In the genomic region with DNA sequence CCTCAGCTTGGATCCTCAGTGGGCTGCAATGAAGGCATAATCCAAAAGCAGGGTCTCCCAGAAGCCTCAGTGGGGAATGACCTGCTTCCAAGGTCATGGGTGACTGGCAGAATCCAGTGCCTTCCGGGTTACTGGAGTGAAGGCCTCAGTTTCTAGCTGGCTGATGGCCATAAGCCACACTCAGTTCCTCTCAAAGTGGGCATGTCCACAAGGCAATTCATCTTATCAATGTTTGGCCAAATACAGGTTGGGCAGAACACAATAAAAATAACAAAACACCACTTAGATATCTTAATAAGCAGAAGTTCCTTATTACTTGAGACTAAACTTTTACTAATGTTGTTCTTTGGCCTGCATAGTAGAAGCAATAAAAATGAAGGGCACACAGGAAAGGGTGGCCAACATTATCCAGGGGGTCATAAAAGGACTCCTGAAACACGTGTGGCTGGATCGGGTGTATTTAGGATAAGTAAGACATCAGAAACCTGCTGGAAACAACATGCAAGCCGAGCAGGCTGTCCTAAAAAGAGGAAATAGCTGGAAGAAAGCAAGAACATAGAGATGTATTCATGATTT, we compare ENCODE assay signal across 19 cellular contexts. TPM values are rescaled to one million over a fixed set of nuclear protein-coding genes. Genes with fewer than 3 reads are reported as not detected.
"Had no signal": no experiment of that assay in that cellular context is flagged by ENCODE, and none has a peak within 500 bp of the region (broad histone marks: within the 10 kb centered on the region; RNA-seq: fewer than 3 reads in every experiment).

No MANE protein-coding gene starts in this region.

- H3K27ac Mint-ChIP-seq: activated naive CD4-positive, alpha-beta T cell treated with anti-CD3 and anti-CD28 coated beads, Interleukin-2, amount 50 U/mL, for 24 hours; dendritic cell treated with granulocyte-macrophage colony-stimulating factor and Interleukin-4, amounts not matched to agents 40 ng/mL and 50 ng/mL, for 4 days; immature natural killer cell; natural killer cell; stimulated activated naive B cell treated with anti-CD40 and anti-IgM and Interleukin-4, amounts not matched to agents 10 μg/mL and 1 μg/mL and 100 μg/mL, for 72 hours had no signal

- H3K4me3 ChIP-seq: heart right ventricle, sigmoid colon, spleen, tibial artery, uterus had no signal

- H3K4me1 Mint-ChIP-seq: activated naive CD4-positive, alpha-beta T cell treated with anti-CD3 and anti-CD28 coated beads, Interleukin-2, amount 50 U/mL, for 24 hours; immature natural killer cell had no signal

- H3K9ac ChIP-seq: parathyroid adenoma had no signal

- H3K79me2 ChIP-seq: parathyroid adenoma had no signal

- DNase-seq: activated CD4-positive, alpha-beta T cell treated with anti-CD3 and anti-CD28 coated beads, Interleukin-2, amount 50 U/mL, for 4 hours; activated gamma-delta T cell; cerebellar nuclear complex; effector CD8-positive, alpha-beta T cell; heart right ventricle; immature natural killer cell; mesendoderm; natural killer cell; sigmoid colon; spleen; stimulated activated naive B cell treated with anti-CD40 and anti-IgM and Interleukin-4, amounts not matched to agents 10 μg/mL and 1 μg/mL and 100 μg/mL, for 72 hours; T1000; tibial artery; uterus had no signal

- H3K4me3 Mint-ChIP-seq: activated naive CD4-positive, alpha-beta T cell treated with anti-CD3 and anti-CD28 coated beads, Interleukin-2, amount 50 U/mL, for 24 hours; dendritic cell treated with granulocyte-macrophage colony-stimulating factor and Interleukin-4, amounts not matched to agents 40 ng/mL and 50 ng/mL, for 4 days; immature natural killer cell; natural killer cell; stimulated activated naive B cell treated with anti-CD40 and anti-IgM and Interleukin-4, amounts not matched to agents 10 μg/mL and 1 μg/mL and 100 μg/mL, for 72 hours had no signal

- H3K36me3 Mint-ChIP-seq: activated naive CD4-positive, alpha-beta T cell treated with anti-CD3 and anti-CD28 coated beads, Interleukin-2, amount 50 U/mL, for 24 hours; immature natural killer cell; natural killer cell; stimulated activated naive B cell treated with anti-CD40 and anti-IgM and Interleukin-4, amounts not matched to agents 10 μg/mL and 1 μg/mL and 100 μg/mL, for 72 hours had no signal

- H3K9me3 ChIP-seq: neutrophil, sigmoid colon, tibial artery, uterus had no signal

- H3K27me3 Mint-ChIP-seq: dendritic cell treated with granulocyte-macrophage colony-stimulating factor and Interleukin-4, amounts not matched to agents 40 ng/mL and 50 ng/mL, for 4 days; stimulated activated naive B cell treated with anti-CD40 and anti-IgM and Interleukin-4, amounts not matched to agents 10 μg/mL and 1 μg/mL and 100 μg/mL, for 72 hours had no signal

- H3K36me3 ChIP-seq: heart right ventricle, neutrophil, sigmoid colon, spleen, tibial artery, uterus had no signal

- H3K9me3 Mint-ChIP-seq: activated naive CD4-positive, alpha-beta T cell treated with anti-CD3 and anti-CD28 coated beads, Interleukin-2, amount 50 U/mL, for 24 hours; dendritic cell treated with granulocyte-macrophage colony-stimulating factor and Interleukin-4, amounts not matched to agents 40 ng/mL and 50 ng/mL, for 4 days; immature natural killer cell; natural killer cell had no signal

- H2AFZ ChIP-seq: parathyroid adenoma had no signal

- H3K27ac ChIP-seq: heart right ventricle, neutrophil, parathyroid adenoma, sigmoid colon, spleen, tibial artery, uterus had no signal

- H3K4me1 ChIP-seq: parathyroid adenoma, spleen, uterus had no signal

- H3K27me3 ChIP-seq: heart right ventricle, neutrophil, sigmoid colon, spleen, tibial artery, uterus had no signal

RNA-seq across cellular contexts. Expression of gene AKR1C2, which starts 19.6 kb away (rescaled TPM):
- total RNA-seq: natural killer cell; T-helper 1 cell treated with Interleukin-12 subunit alpha and Interleukin-12 subunit beta and Interleukin-4 antibody, amounts not matched to agents 30 ng/mL and 1 ng/mL, for 36 hours had no signal
- polyA plus RNA-seq: immature natural killer cell had no signal

RNA-seq across cellular contexts. Expression of gene AKR1C1, which starts 60.0 kb away (rescaled TPM):
- polyA plus RNA-seq: immature natural killer cell had no signal
